In the genomic region with DNA sequence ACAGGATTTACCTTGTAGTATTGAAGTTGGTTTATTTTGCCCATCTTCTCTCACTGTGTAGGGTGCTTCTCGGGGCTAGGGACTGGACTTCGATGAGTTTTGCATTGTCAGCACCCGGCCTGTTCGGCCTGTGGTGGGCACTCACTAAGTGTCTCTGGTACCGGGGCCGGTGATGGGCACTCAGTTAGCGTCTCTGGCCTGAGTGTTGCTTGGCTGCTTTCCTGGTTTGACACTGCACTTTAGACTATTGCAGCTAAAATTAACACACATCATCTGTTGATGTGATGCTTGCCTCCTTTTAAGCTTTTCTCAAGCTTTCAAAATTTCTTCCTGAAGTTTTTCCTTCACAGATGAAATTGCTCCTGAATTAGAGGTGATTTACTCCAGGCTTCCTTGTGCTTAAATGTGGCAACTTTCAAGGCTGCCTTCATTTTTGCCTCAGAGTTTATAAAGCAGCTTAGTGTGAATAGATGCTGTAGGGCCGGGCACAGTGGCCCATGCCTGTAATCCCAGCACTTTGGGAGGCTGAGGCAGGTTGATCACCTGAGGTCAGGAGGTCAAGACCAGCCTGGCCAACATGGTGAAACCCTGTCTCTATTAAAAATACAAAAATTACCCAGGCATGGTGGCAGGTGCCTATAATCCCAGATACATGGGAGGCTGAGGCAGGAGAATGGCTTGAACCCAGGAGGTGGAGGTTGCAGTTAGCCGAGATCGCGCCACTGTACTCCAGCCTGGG, we compare ENCODE assay signal across 1 cellular context.
TF ChIP-seq lines count a peak whose summit lies in the region.

No MANE protein-coding gene starts in this region.

TF ChIP-seq in K562, 482 proteins besides CTCF, POLR2A, EP300 and RAD21 (continued from another document):
- TF ChIP-seq NR2C1 (IDR thresholded peaks at IDR 0.05) = no peak
- TF ChIP-seq NR2C1 (tag; IDR thresholded peaks at IDR 0.05) = no peak
- no peak for TF ChIP-seq OTX1 (CRISPR knock-in tag; IDR thresholded peaks at IDR 0.05)
- TF ChIP-seq ZFP91 (CRISPR knock-in tag; IDR thresholded peaks at IDR 0.05) = no peak
- no peak for TF ChIP-seq SAP30 (IDR thresholded peaks at IDR 0.05; ENCODE audit: borderline replicate concordance, insufficient read depth, low read depth, low read length, poor library complexity, severe bottlenecking)
- TF ChIP-seq MAFG (tag; conservative IDR thresholded peaks at IDR 0.05) = no peak
- no peak for TF ChIP-seq ZNF274 (IDR thresholded peaks at IDR 0.05; ENCODE audit: borderline replicate concordance, low read depth, low read length)
- TF ChIP-seq, protein P1, sequence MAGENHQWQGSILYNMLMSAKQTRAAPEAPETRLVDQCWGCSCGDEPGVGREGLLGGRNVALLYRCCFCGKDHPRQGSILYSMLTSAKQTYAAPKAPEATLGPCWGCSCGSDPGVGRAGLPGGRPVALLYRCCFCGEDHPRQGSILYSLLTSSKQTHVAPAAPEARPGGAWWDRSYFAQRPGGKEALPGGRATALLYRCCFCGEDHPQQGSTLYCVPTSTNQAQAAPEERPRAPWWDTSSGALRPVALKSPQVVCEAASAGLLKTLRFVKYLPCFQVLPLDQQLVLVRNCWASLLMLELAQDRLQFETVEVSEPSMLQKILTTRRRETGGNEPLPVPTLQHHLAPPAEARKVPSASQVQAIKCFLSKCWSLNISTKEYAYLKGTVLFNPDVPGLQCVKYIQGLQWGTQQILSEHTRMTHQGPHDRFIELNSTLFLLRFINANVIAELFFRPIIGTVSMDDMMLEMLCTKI (IDR thresholded peaks at IDR 0.05; ENCODE audit: partially characterized antibody) = no peak
- no peak for TF ChIP-seq SMARCC2 (IDR thresholded peaks at IDR 0.05; ENCODE audit: low read depth)
TF ChIP-seq in K562: peak in this region for 1.
